In genomic region chr9:128149001-128149701, GRCh38 we compare ENCODE assay signal across 14 cellular contexts. TPM values are rescaled to one million over a fixed set of nuclear protein-coding genes. Genes with fewer than 3 reads are reported as not detected.
DNase-seq lines count a peak whose midpoint lies in the region; ATAC-seq and TF ChIP-seq lines count a peak whose summit lies in the region.
"Had no signal": no experiment of that assay in that cellular context is flagged by ENCODE, and none has a peak within 500 bp of the region (broad histone marks: within the 10 kb centered on the region; RNA-seq: fewer than 3 reads in every experiment).

Gene LCN2, plus strand, starts transcription at chr9:128149453. Its CDS starts 73 bp downstream, at chr9:128149526.

- no peak within 1 kb of the TSS for H3K4me3 ChIP-seq in H7 (ENCODE audit: insufficient read depth, low read depth, low read length)
- H3K4me3 ChIP-seq in kidney epithelial cell (ENCODE audit: low read depth, low read length), result no peak within 1 kb of the TSS
- H3K4me3 ChIP-seq in CD8-positive, alpha-beta T cell (ENCODE audit: low read depth, low read length), result no peak within 1 kb of the TSS

- no peaks in the 10 kb centered on the region for H3K36me3 Mint-ChIP-seq in CD8-positive, alpha-beta T cell

- H3K4me1 Mint-ChIP-seq in CD8-positive, alpha-beta T cell (ENCODE audit: low read depth), result peaks cover 3% of the 10 kb centered on the region

- TF ChIP-seq CTCF in kidney epithelial cell (IDR thresholded peaks at IDR 0.05; ENCODE audit: insufficient read depth, low read length, poor library complexity, severe bottlenecking), result no peak
- TF ChIP-seq CTCF in CD8-positive, alpha-beta T cell (IDR thresholded peaks at IDR 0.05), result no peak

- ATAC-seq in HG03039 (IDR thresholded peaks at IDR 0.05; ENCODE audit: unreplicated experiment) (no peak), HG02623 (IDR thresholded peaks at IDR 0.05; ENCODE audit: unreplicated experiment) (no peak)
- ATAC-seq in CD8-positive, alpha-beta T cell, result no peak
- ATAC-seq: activated CD8-positive, alpha-beta T cell treated with anti-CD3 and anti-CD28 coated beads for 36 hours had no signal

- H3K27me3 Mint-ChIP-seq in CD8-positive, alpha-beta T cell (ENCODE audit: low read depth), result no peaks in the 10 kb centered on the region
- H3K27me3 Mint-ChIP-seq: activated CD8-positive, alpha-beta T cell treated with anti-CD3 and anti-CD28 coated beads for 36 hours had no signal

- CTCF ChIA-PET in CD8-positive, alpha-beta T cell (lab: Charles Lee), result no interaction called here

- H3K9me3 Mint-ChIP-seq in CD8-positive, alpha-beta T cell, result no peaks in the 10 kb centered on the region
- H3K9me3 Mint-ChIP-seq: activated CD8-positive, alpha-beta T cell treated with anti-CD3 and anti-CD28 coated beads for 36 hours had no signal

- DNase-seq in H7 (peak; percentile 35), amniotic epithelial cell (ENCODE audit: low read depth) (peak; percentile 54), kidney epithelial cell (ENCODE audit: low read depth) (peak; percentile 74), renal cortical epithelial cell (ENCODE audit: low read depth) (peak; percentile 93), GOT3 (lab: John Stamatoyannopoulos, UW) (no peak)
- no peak for DNase-seq in CD8-positive, alpha-beta T cell
- DNase-seq: activated CD8-positive, alpha-beta T cell treated with anti-CD3 and anti-CD28 coated beads for 36 hours; effector memory CD4-positive, alpha-beta T cell; HCEC 1CT; MV-4-11 had no signal

- no peak within 1 kb of the TSS for H3K27ac Mint-ChIP-seq in CD8-positive, alpha-beta T cell
- H3K27ac Mint-ChIP-seq: activated CD8-positive, alpha-beta T cell treated with anti-CD3 and anti-CD28 coated beads for 36 hours had no signal

- intact Hi-C loops in CD8-positive, alpha-beta T cell (cut with DNase I, micrococcal nuclease), result no loop called here

- H3K4me3 Mint-ChIP-seq in CD8-positive, alpha-beta T cell, result no peak within 1 kb of the TSS
- H3K4me3 Mint-ChIP-seq: activated CD8-positive, alpha-beta T cell treated with anti-CD3 and anti-CD28 coated beads for 36 hours had no signal

- H3K36me3 ChIP-seq in H7 (replicated peaks; ENCODE audit: control insufficient read depth, insufficient read depth, low read length), result no peaks in the 10 kb centered on the region
- no peaks in the 10 kb centered on the region for H3K36me3 ChIP-seq in kidney epithelial cell (ENCODE audit: control insufficient read depth, insufficient read depth, low read length)
- no peaks in the 10 kb centered on the region for H3K36me3 ChIP-seq in CD8-positive, alpha-beta T cell (ENCODE audit: insufficient read depth, low read length)

- H3K9me3 ChIP-seq in CD8-positive, alpha-beta T cell (ENCODE audit: low read length), result no peaks in the 10 kb centered on the region

- POLR2A ChIA-PET in CD8-positive, alpha-beta T cell (lab: Charles Lee), result no interaction called here

- H3K27me3 ChIP-seq in H7 (ENCODE audit: control insufficient read depth, insufficient read depth, low read length) (no peaks in the 10 kb centered on the region; the same call in 1 of the 2 replicates), kidney epithelial cell (ENCODE audit: control insufficient read depth, insufficient read depth, low read length) (no peaks in the 10 kb centered on the region)
- no peaks in the 10 kb centered on the region for H3K27me3 ChIP-seq in CD8-positive, alpha-beta T cell (ENCODE audit: insufficient read depth, low read length)

- no peaks in the 10 kb centered on the region for H3K4me1 ChIP-seq in CD8-positive, alpha-beta T cell (ENCODE audit: insufficient read depth, low read length)

- no peak within 1 kb of the TSS for H3K27ac ChIP-seq in CD8-positive, alpha-beta T cell (ENCODE audit: low read depth, low read length)
- H3K27ac ChIP-seq: C4-2B had no signal

RNA-seq across cellular contexts. Expression of gene LCN2, which starts in this region (rescaled TPM):
- 1.4 TPM in 1 of 2 replicates, not detected in the other for total RNA-seq in H7 (2014; rRNA removed; shearing (Covaris generic))
- 233 and 283 TPM in 2 replicates for total RNA-seq in kidney epithelial cell
- 23.6 and 38.2 TPM in 2 replicates for total RNA-seq in renal cortical epithelial cell
- total RNA-seq in CD8-positive, alpha-beta T cell, result not detected
- total RNA-seq: activated CD8-positive, alpha-beta T cell treated with anti-CD3 and anti-CD28 coated beads for 36 hours; osteocyte had no signal

Comparison
In these comparisons a context has a peak if more than half of its experiments do, and no peak if none do; other contexts are left out.
1. RNA of gene LCN2 (total RNA-seq): 233 to 283 TPM in kidney epithelial cell and 23.6 to 38.2 TPM in renal cortical epithelial cell; 1.4 TPM in H7 and not detected in CD8-positive, alpha-beta T cell; every median in the first group is over 10 times any median in the second.
2. DNase-seq: peak in H7 (single experiment), amniotic epithelial cell (single experiment), kidney epithelial cell (single experiment) and renal cortical epithelial cell (single experiment); none in CD8-positive, alpha-beta T cell (0 of 7) and GOT3 (single experiment).